In the genomic region with DNA sequence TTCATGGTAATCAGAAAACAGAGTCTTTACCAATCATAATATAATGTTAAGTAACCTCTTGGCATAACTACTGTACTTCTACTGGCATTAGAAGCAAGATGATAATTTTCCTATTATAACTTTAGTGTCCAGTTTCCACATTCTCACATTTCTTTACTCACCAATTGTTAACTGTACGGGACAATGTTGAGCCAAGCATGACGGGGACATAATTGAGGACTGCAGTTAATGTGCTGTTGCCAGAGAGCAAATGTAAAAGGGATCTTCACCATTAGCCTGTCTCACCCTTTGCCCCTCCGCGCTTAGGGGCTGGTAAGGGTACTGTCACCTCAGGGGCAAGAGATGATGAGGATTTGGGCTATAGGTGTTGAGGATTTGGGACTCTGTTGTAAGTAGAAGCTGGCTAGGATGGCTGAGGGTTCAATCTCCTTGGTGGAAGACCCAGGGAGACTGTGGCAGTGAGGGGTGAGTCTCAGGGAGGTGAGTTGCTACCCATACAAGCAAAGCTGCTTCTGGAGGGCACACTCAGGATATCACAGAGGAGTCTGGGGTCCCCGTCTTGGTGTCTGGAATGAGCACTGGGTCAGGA, we compare ENCODE assay signal across 18 cellular contexts. TPM values are rescaled to one million over a fixed set of nuclear protein-coding genes. Genes with fewer than 3 reads are reported as not detected.
DNase-seq lines count a peak whose midpoint lies in the region; ATAC-seq, FAIRE-seq and TF ChIP-seq lines count a peak whose summit lies in the region.
"Had no signal": no experiment of that assay in that cellular context is flagged by ENCODE, and none has a peak within 500 bp of the region (broad histone marks: within the 10 kb centered on the region; RNA-seq: fewer than 3 reads in every experiment).

No MANE protein-coding gene starts in this region.

- H2BK12ac ChIP-seq in H1 (ENCODE audit: low read depth, low read length), result no peak overlapping the region

- TF ChIP-seq POLR2A in H1 (IDR thresholded peaks at IDR 0.05; ENCODE audit: control extremely low read depth in 1 of 2, low read depth in 2 of 2, low read length in 2 of 2) (no peak), spleen (IDR thresholded peaks at IDR 0.05) (no peak)

- H3K56ac ChIP-seq in H1 (replicated peaks; ENCODE audit: insufficient read length, low read depth, low read length), result no peak overlapping the region

- TF ChIP-seq CTCF in left ventricle myocardium inferior (IDR thresholded peaks at IDR 0.05; ENCODE audit: borderline replicate concordance), result no peak
- TF ChIP-seq CTCF in H1 (IDR thresholded peaks at IDR 0.05; ENCODE audit: control extremely low read depth in 1 of 3, insufficient read depth in 1 of 3, low read depth in 1 of 3, low read length in 3 of 3), result no peak
- TF ChIP-seq CTCF in spleen (IDR thresholded peaks at IDR 0.05 in 8 of 11, conservative IDR thresholded peaks at IDR 0.05 in 3 of 11), result no peak

- H3K36me3 Mint-ChIP-seq in activated CD4-positive, alpha-beta memory T cell treated with anti-CD3 and anti-CD28 coated beads for 36 hours, result no peaks in the 10 kb centered on the region
- peaks cover 22% of the 10 kb centered on the region for H3K36me3 Mint-ChIP-seq in stimulated activated effector memory CD8-positive, alpha-beta T cell treated with anti-CD3 and anti-CD28 coated beads, Interleukin-12 subunit alpha, Interleukin-12 subunit beta, amount 100 ng/mL, for 72 hours
- H3K36me3 Mint-ChIP-seq: brain, naive B cell had no signal

- no peaks in the 10 kb centered on the region for H4K20me1 ChIP-seq in H1 (replicated peaks in 1 of 2; ENCODE audit: control insufficient read depth in 1 of 2, insufficient read depth in 2 of 2, low read length in 2 of 2)

- no peak overlapping the region for H2BK5ac ChIP-seq in H1 (ENCODE audit: low read depth, low read length)

- no peak overlapping the region for H3K14ac ChIP-seq in H1 (ENCODE audit: insufficient read length)

- peak overlapping the region; percentile 13 for H4K91ac ChIP-seq in H1 (replicated peaks; ENCODE audit: insufficient read length, low read length)

- no peak for TF ChIP-seq RAD21 in H1 (IDR thresholded peaks at IDR 0.05 in 1 of 2, conservative IDR thresholded peaks at IDR 0.05 in 1 of 2; ENCODE audit: low read depth in 2 of 2, low read length in 2 of 2)

- TF ChIP-seq EP300 in H1 (IDR thresholded peaks at IDR 0.05; ENCODE audit: borderline replicate concordance in 1 of 2, low read depth in 2 of 2, low read length in 2 of 2), result no peak

- H3K27me3 ChIP-seq in left ventricle myocardium inferior (ENCODE audit: low read depth) (peaks cover 23% of the 10 kb centered on the region), H1 (replicated peaks in 1 of 4; ENCODE audit: control insufficient read depth in 3 of 4, extremely low read depth in 1 of 4, insufficient read depth in 3 of 4, low read length in 3 of 4) (no peaks in the 10 kb centered on the region), spleen (replicated peaks in 1 of 7) (peaks cover 0 to 23% (median 0%) of the 10 kb centered on the region in 7 donors)

- WGBS in H1 (ENCODE audit: extremely low coverage in 1 of 2, insufficient coverage in 1 of 2, insufficient read length in 1 of 2, insufficient replicate concordance in 2 of 2, low coverage in 1 of 2, low lambda C conversion rate in 2 of 2, missing lambda C conversion rate in 1 of 2), 2 experiments, result 95% methylated on average over 5 of the region's 5 CpGs; no CpG with 5 or more reads in 1 of the 2 experiments
- whole genome bisulfite sequencing in spleen, 5 donors, result 92 to 96% (median 93%) methylated on average over 5 of the region's 5 CpGs

- no peaks in the 10 kb centered on the region for H3K9me3 ChIP-seq in left ventricle myocardium inferior (replicated peaks)
- no peaks in the 10 kb centered on the region for H3K9me3 ChIP-seq in H1 (ENCODE audit: insufficient read depth in 2 of 2, low read depth in 1 of 2, low read length in 1 of 2)
- H3K9me3 ChIP-seq in spleen, result no peaks in the 10 kb centered on the region
- H3K9me3 ChIP-seq: lower lobe of right lung, tibial artery had no signal

- H3K4ac ChIP-seq in H1 (replicated peaks; ENCODE audit: insufficient read length, low read depth, low read length), result no peak overlapping the region

- H2BK15ac ChIP-seq in H1 (ENCODE audit: low read length), result no peak overlapping the region

- peak overlapping the region; percentile 26 for H3K4me3 ChIP-seq in left ventricle myocardium inferior
- H3K4me3 ChIP-seq in H1 (ENCODE audit: extremely low read depth in 1 of 4, insufficient read depth in 2 of 4, low read depth in 3 of 4, low read length in 4 of 4), result no peak overlapping the region
- no peak overlapping the region for H3K4me3 ChIP-seq in spleen
- H3K4me3 ChIP-seq: tibial artery had no signal

- intact Hi-C loops in left ventricle myocardium inferior (cut with micrococcal nuclease) (loop anchor here (10.0 kb wide), 1 partner anchor 88 kb away; no protein-coding TSS in a partner anchor), Right ventricle myocardium superior (cut with DNase I) (no loop called here), spleen (cut with DNase I; ENCODE audit: low total_unique reads) (loop anchor here (10.0 kb wide), 1 partner anchor 98 kb away; the partner anchor contains the start of gene IL18R1)
- intact Hi-C loops in activated CD4-positive, alpha-beta memory T cell treated with anti-CD3 and anti-CD28 coated beads for 36 hours (cut with micrococcal nuclease), result no loop called here

- no peak for FAIRE-seq in H1 (lab: Jason Lieb, UNC)
- FAIRE-seq: GM12892 had no signal

- H3K27ac Mint-ChIP-seq in activated CD4-positive, alpha-beta memory T cell treated with anti-CD3 and anti-CD28 coated beads for 36 hours, result peak overlapping the region; percentile 96
- H3K27ac Mint-ChIP-seq in stimulated activated effector memory CD8-positive, alpha-beta T cell treated with anti-CD3 and anti-CD28 coated beads, Interleukin-12 subunit alpha, Interleukin-12 subunit beta, amount 100 ng/mL, for 72 hours, result peak overlapping the region; percentile 90
- H3K27ac Mint-ChIP-seq: brain, naive B cell, progenitor cell of endocrine pancreas had no signal

- H2AFZ ChIP-seq in H1 (ENCODE audit: low read length), result peak overlapping the region; percentile 93; the same call in 1 of the 2 replicates

- no peak overlapping the region for H3K4me3 Mint-ChIP-seq in activated CD4-positive, alpha-beta memory T cell treated with anti-CD3 and anti-CD28 coated beads for 36 hours
- peak overlapping the region; percentile 22 for H3K4me3 Mint-ChIP-seq in stimulated activated effector memory CD8-positive, alpha-beta T cell treated with anti-CD3 and anti-CD28 coated beads, Interleukin-12 subunit alpha, Interleukin-12 subunit beta, amount 100 ng/mL, for 72 hours

- H3K23me2 ChIP-seq in H1 (ENCODE audit: low read depth, low read length), result no peaks in the 10 kb centered on the region; the same call in 1 of the 2 replicates

- no peaks in the 10 kb centered on the region for H3K27me3 Mint-ChIP-seq in activated CD4-positive, alpha-beta memory T cell treated with anti-CD3 and anti-CD28 coated beads for 36 hours

- H4K8ac ChIP-seq in H1 (ENCODE audit: extremely low read depth, insufficient read depth, low read length), result no peak overlapping the region; the same call in 1 of the 2 replicates

- H4K5ac ChIP-seq in H1 (ENCODE audit: insufficient read length, low read depth, low read length), result no peak overlapping the region

- H3K79me1 ChIP-seq in H1 (ENCODE audit: low read depth, low read length), result no peaks in the 10 kb centered on the region

- H3K4me1 Mint-ChIP-seq in activated CD4-positive, alpha-beta memory T cell treated with anti-CD3 and anti-CD28 coated beads for 36 hours (ENCODE audit: low read depth), result peaks cover 60% of the 10 kb centered on the region
- peaks cover 57% of the 10 kb centered on the region for H3K4me1 Mint-ChIP-seq in stimulated activated effector memory CD8-positive, alpha-beta T cell treated with anti-CD3 and anti-CD28 coated beads, Interleukin-12 subunit alpha, Interleukin-12 subunit beta, amount 100 ng/mL, for 72 hours
- H3K4me1 Mint-ChIP-seq: naive B cell had no signal

- H3K79me2 ChIP-seq in H1 (ENCODE audit: control insufficient read depth in 1 of 2, insufficient read depth in 2 of 2, low read length in 2 of 2), result no peaks in the 10 kb centered on the region

- H3K36me3 ChIP-seq in left ventricle myocardium inferior (no peaks in the 10 kb centered on the region), H1 (ENCODE audit: control insufficient read depth in 2 of 4, insufficient read depth in 4 of 4, low read length in 3 of 4) (no peaks in the 10 kb centered on the region), spleen (no peaks in the 10 kb centered on the region)
- H3K36me3 ChIP-seq: lower lobe of right lung, tibial artery had no signal

- H2BK20ac ChIP-seq in H1 (ENCODE audit: low read length), result no peak overlapping the region

- H3K27ac ChIP-seq in left ventricle myocardium inferior (replicated peaks), result no peak overlapping the region
- H3K27ac ChIP-seq in H1 (ENCODE audit: low read depth, low read length), result no peak overlapping the region
- peak overlapping the region in 2 of 8 donors; percentile 72 to 83 for H3K27ac ChIP-seq in spleen
- H3K27ac ChIP-seq: lower lobe of right lung, tibial artery had no signal

- H3K23ac ChIP-seq in H1 (ENCODE audit: insufficient read length), result no peak overlapping the region

- H3K4me2 ChIP-seq in H1 (ENCODE audit: insufficient read depth in 1 of 2, low read depth in 2 of 2, low read length in 2 of 2), result no peak overlapping the region

- H3K4me1 ChIP-seq in left ventricle myocardium inferior, result peaks cover 8% of the 10 kb centered on the region
- H3K4me1 ChIP-seq in H1 (replicated peaks in 1 of 4; ENCODE audit: control insufficient read depth in 3 of 4, insufficient read depth in 4 of 4, low read length in 3 of 4), result no peaks in the 10 kb centered on the region
- H3K4me1 ChIP-seq in spleen, result peaks cover 0 to 63% (median 19%) of the 10 kb centered on the region in 6 donors

- CTCF ChIA-PET in activated CD4-positive, alpha-beta memory T cell treated with anti-CD3 and anti-CD28 coated beads for 36 hours (lab: Charles Lee), result interaction anchor here (0.9 to 2.0 kb wide), 6 partner anchors 16 to 237 kb away, joined by 3 to 6 read pairs (median 4); no protein-coding TSS in a partner anchor
- CTCF ChIA-PET in H1 (lab: Charles Lee; ENCODE audit: partially characterized antibody), result no interaction called here

- no peak overlapping the region for H3K18ac ChIP-seq in H1 (ENCODE audit: extremely low read depth, low read length)

- H3K9me3 Mint-ChIP-seq in activated CD4-positive, alpha-beta memory T cell treated with anti-CD3 and anti-CD28 coated beads for 36 hours, result no peaks in the 10 kb centered on the region
- peaks cover 2% of the 10 kb centered on the region for H3K9me3 Mint-ChIP-seq in stimulated activated effector memory CD8-positive, alpha-beta T cell treated with anti-CD3 and anti-CD28 coated beads, Interleukin-12 subunit alpha, Interleukin-12 subunit beta, amount 100 ng/mL, for 72 hours
- H3K9me3 Mint-ChIP-seq: naive B cell had no signal

- H3K9ac ChIP-seq in H1 (replicated peaks in 1 of 4; ENCODE audit: extremely low read depth in 1 of 4, low read depth in 3 of 4, low read length in 3 of 4), result no peak overlapping the region

- H2AK5ac ChIP-seq in H1 (ENCODE audit: low read depth, low read length), result no peak overlapping the region

- ATAC-seq in Right ventricle myocardium superior (ENCODE audit: poor library complexity) (no peak), GM21515 (IDR thresholded peaks at IDR 0.05; ENCODE audit: unreplicated experiment) (no peak)
- no peak for ATAC-seq in stimulated activated effector memory CD8-positive, alpha-beta T cell treated with anti-CD3 and anti-CD28 coated beads, Interleukin-12 subunit alpha, Interleukin-12 subunit beta, amount 100 ng/mL, for 72 hours
- ATAC-seq: lower lobe of right lung had no signal

- POLR2A ChIA-PET in activated CD4-positive, alpha-beta memory T cell treated with anti-CD3 and anti-CD28 coated beads for 36 hours (lab: Charles Lee), result no interaction called here
- POLR2A ChIA-PET in H1 (lab: Charles Lee; ENCODE audit: partially characterized antibody), result no interaction called here

- no peak overlapping the region for H2BK120ac ChIP-seq in H1 (replicated peaks; ENCODE audit: low read depth, low read length)

- no peak for DNase-seq in left ventricle myocardium inferior
- DNase-seq in Right ventricle myocardium superior, result no peak
- no peak for DNase-seq in activated CD4-positive, alpha-beta memory T cell treated with anti-CD3 and anti-CD28 coated beads for 36 hours
- no peak for DNase-seq in H1 (ENCODE audit: low read depth in 1 of 2, low spot score in 2 of 2)
- DNase-seq in stimulated activated effector memory CD8-positive, alpha-beta T cell treated with anti-CD3 and anti-CD28 coated beads, Interleukin-12 subunit alpha, Interleukin-12 subunit beta, amount 100 ng/mL, for 72 hours (ENCODE audit: low spot score in 2 of 2), result peak in 1 of 2 donors; percentile 59
- no peak for DNase-seq in NCI-H446 treated with DMSO at 0.1 percent for 48 hours (lab: John Stamatoyannopoulos, UW)
- DNase-seq in spleen, result no peak
- DNase-seq: lower lobe of right lung, naive B cell, NCI-H1048, NCI-H2029 treated with DMSO at 0.1 percent for 48 hours, NCI-H524, tibial artery had no signal

RNA-seq across cellular contexts. Expression of gene IL1RL1, which starts 54.4 kb away (rescaled TPM):
- total RNA-seq in left ventricle myocardium inferior (1.1 TPM), Right ventricle myocardium superior (1.3 TPM), spleen (10 to 100 TPM in 1 of 7 donors, 1 to 10 TPM in 5, under 1 TPM in 1; 0.57 to 19.6 (median 2.2) TPM)
- 1 to 10 TPM; 1.3 TPM for total RNA-seq in activated CD4-positive, alpha-beta memory T cell treated with anti-CD3 and anti-CD28 coated beads for 36 hours
- not detected in 2 replicates for total RNA-seq in H1 (2021; fragmentation: NEBNext Ultra II Directional; extraction: Animal tissue kit (Norgen Biotek cat#: 25700))
- polyA plus RNA-seq in H1 (2011; rRNA removed) (not detected in 2 replicates), spleen (under 1 TPM; 0.11 to 0.56 (median 0.16) TPM)
- not detected for polyA plus RNA-seq in H1 (2011; cell fraction: cytosol; rRNA removed)
- not detected for polyA plus RNA-seq in H1 (2011; cell fraction: nucleus; rRNA removed)
- not detected in 4 replicates for polyA plus RNA-seq in H1 (2012, experiment 1 of 2)
- polyA plus RNA-seq in H1 (2012, experiment 2 of 2), result not detected
- not detected for polyA plus RNA-seq in H1 (2013, experiment 1 of 2)
- not detected for polyA plus RNA-seq in H1 (2013, experiment 2 of 2)
- not detected in 2 replicates for polyA minus RNA-seq in H1 (2011; rRNA and poly(A)+ RNA removed)
- not detected for polyA minus RNA-seq in H1 (2011; cell fraction: cytosol; rRNA and poly(A)+ RNA removed)
- polyA minus RNA-seq in H1 (2011; cell fraction: nucleus; rRNA and poly(A)+ RNA removed), result not detected
- total RNA-seq: progenitor cell of endocrine pancreas, SK-MEL-5 had no signal

Comparison
In these comparisons a context has a peak if more than half of its experiments do, and no peak if none do; other contexts are left out.
1. intact Hi-C loops: an anchor here in left ventricle myocardium inferior (10.0 kb wide) and spleen (10.0 kb wide); none called in Right ventricle myocardium superior and activated CD4-positive, alpha-beta memory T cell treated with anti-CD3 and anti-CD28 coated beads for 36 hours.